ENCODE assay signal across 8 cellular contexts in the genomic region with DNA sequence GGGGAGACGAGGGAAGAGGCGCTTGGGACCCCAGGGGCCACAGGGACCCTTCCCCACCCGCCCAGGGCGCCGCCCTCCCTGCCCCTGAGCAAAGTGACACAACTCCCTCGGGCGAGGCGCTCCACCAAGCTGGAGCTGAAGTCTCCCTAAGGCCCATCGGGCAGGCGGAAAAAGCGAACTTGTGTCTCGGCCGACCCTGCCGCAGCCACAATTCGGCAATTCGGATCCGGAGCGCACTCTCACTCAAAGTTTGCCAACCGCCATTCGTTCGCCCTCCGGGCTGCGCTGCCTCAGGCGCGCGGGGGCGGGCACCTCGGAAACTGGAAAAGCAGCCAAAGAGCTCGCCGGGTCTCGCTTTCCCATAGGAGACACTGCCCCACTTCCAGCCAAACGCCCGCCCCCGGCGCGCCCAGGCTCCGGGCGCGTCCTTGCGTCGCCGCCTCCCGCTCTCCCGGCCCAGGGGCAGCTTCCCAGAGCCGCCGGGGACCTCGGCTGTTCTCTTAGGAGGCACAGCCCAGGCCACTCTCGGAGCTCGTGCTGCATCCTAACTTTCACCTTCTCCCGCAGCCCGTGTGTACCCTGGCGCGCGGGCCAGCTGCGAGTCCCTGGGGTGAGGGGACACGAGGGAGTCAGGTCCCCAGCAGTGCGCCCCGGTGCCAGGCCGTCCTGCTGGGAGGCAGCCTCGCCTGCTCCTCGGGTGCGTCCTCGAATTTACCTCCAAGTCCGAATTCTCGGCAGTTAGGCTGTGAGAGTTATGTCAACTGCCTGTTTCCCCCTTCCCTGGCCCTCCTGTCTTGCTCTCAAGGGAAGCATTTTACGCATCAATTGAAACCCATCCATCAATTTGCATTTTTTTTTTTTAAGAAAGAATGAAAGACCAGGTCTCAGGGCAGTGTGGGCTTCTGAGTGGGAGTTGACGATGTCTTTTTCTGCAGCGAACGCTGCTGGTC. TPM values are rescaled to one million over a fixed set of nuclear protein-coding genes. Genes with fewer than 3 reads are reported as not detected.
DNase-seq lines count a peak whose midpoint lies in the region; ATAC-seq and TF ChIP-seq lines count a peak whose summit lies in the region.

No MANE protein-coding gene starts in this region.

- DNase-seq in Calu3: peak; percentile 83
- peak; percentile 55 for DNase-seq in HFFc6
- DNase-seq in PC-3: peak; percentile 81
- DNase-seq in sciatic nerve (ENCODE audit: low spot score): peak; percentile 85
- no peak for DNase-seq in dedifferentiated amniotic fluid mesenchymal stem cell (ENCODE audit: extremely low spot score)

- H3F3A ChIP-seq in PC-3 (ENCODE audit: low read length, unreplicated experiment): no peaks in the 10 kb centered on the region

- H3K4me1 Mint-ChIP-seq in Calu3 (ENCODE audit: low read depth, unreplicated experiment) (peaks cover 29% of the 10 kb centered on the region), HFFc6 (ENCODE audit: low read depth) (peaks cover 25% of the 10 kb centered on the region), brain (peaks cover 41% of the 10 kb centered on the region)

- H4K20me1 ChIP-seq in PC-3 (ENCODE audit: low read length): 0 out of 2 replicates have a peak, but pooled peaks cover 7% of the 10 kb centered on the region

- POLR2A ChIA-PET in PC-3 (lab: Charles Lee; ENCODE audit: unreplicated experiment): no interaction called here

- H3K4me3 Mint-ChIP-seq in Calu3 (ENCODE audit: low read depth, unreplicated experiment): peak overlapping the region; percentile 80
- peak overlapping the region; percentile 87 for H3K4me3 Mint-ChIP-seq in HFFc6
- H3K4me3 Mint-ChIP-seq in brain: peak overlapping the region; percentile 87 to 93 (median 89)

- H3K79me2 ChIP-seq in PC-3 (ENCODE audit: low read length): peaks cover 44% of the 10 kb centered on the region

- H3K27me3 Mint-ChIP-seq in Calu3 (ENCODE audit: unreplicated experiment): no peaks in the 10 kb centered on the region
- peaks cover 11% of the 10 kb centered on the region for H3K27me3 Mint-ChIP-seq in HFFc6 (ENCODE audit: insufficient read depth)
- peaks cover 63% of the 10 kb centered on the region for H3K27me3 Mint-ChIP-seq in brain

- peak overlapping the region; percentile 89 for H2AFZ ChIP-seq in PC-3 (ENCODE audit: low read length)

- no peaks in the 10 kb centered on the region for H3K9me3 Mint-ChIP-seq in Calu3 (ENCODE audit: low read depth, unreplicated experiment)
- no peaks in the 10 kb centered on the region for H3K9me3 Mint-ChIP-seq in HFFc6
- no peaks in the 10 kb centered on the region for H3K9me3 Mint-ChIP-seq in brain

- TSS peak; percentile 66 for BruUV-seq in Calu3 (replicated peaks; lab: Mats Ljungman, UMichigan)
- TSS peak; percentile 85 for BruUV-seq in PC-3 (replicated peaks; lab: Mats Ljungman, UMichigan)

- H3K4me1 ChIP-seq in PC-3 (ENCODE audit: insufficient read depth, low read length): peaks cover 34% of the 10 kb centered on the region

- no peaks in the 10 kb centered on the region for H3K9me2 ChIP-seq in PC-3 (replicated peaks; ENCODE audit: low read length)

- H3K27ac Mint-ChIP-seq in Calu3 (ENCODE audit: unreplicated experiment): peak overlapping the region; percentile 67
- peak overlapping the region; percentile 68 for H3K27ac Mint-ChIP-seq in HFFc6
- peak overlapping the region; percentile 44 to 87 (median 69) for H3K27ac Mint-ChIP-seq in brain

- H3K4me3 ChIP-seq in PC-3 (ENCODE audit: low read length): peak overlapping the region; percentile 85
- peak overlapping the region; percentile 55 for H3K4me3 ChIP-seq in iPS-18c (ENCODE audit: insufficient read depth, low read depth, low read length)

- ATAC-seq in PC-3: peak; percentile 72
- peak; percentile 71 for ATAC-seq in sciatic nerve
- ATAC-seq in HG02588 (IDR thresholded peaks at IDR 0.05; ENCODE audit: unreplicated experiment): no peak

- peak overlapping the region; percentile 81 for H3K4me2 ChIP-seq in PC-3 (ENCODE audit: low read length)

- H3K27ac ChIP-seq in PC-3 (ENCODE audit: low read length): peak overlapping the region; percentile 12

- peaks cover 65% of the 10 kb centered on the region for H3K36me3 Mint-ChIP-seq in Calu3 (ENCODE audit: insufficient read depth, unreplicated experiment)
- peaks cover 9% of the 10 kb centered on the region; the same call in 1 of the 2 replicates for H3K36me3 Mint-ChIP-seq in HFFc6 (ENCODE audit: low read depth)
- H3K36me3 Mint-ChIP-seq in brain: peaks cover 4% of the 10 kb centered on the region

- CTCF ChIA-PET in Calu3 (lab: Charles Lee): interaction anchor here (0.7 to 3.1 kb wide), 8 partner anchors 9 to 144 kb away, joined by 3 to 21 read pairs (median 6); no protein-coding TSS in a partner anchor
- CTCF ChIA-PET in PC-3 (lab: Charles Lee): interaction anchor here (0.5 to 1.2 kb wide), 2 partner anchors 71 to 238 kb away, joined by 3 to 4 read pairs; no protein-coding TSS in a partner anchor

- H3K9me3 ChIP-seq in PC-3 (ENCODE audit: low read length) (no peaks in the 10 kb centered on the region), iPS-18c (ENCODE audit: control insufficient read depth, insufficient read depth, low read length) (no peaks in the 10 kb centered on the region)

- no peak for TF ChIP-seq CTCF in Calu3 (IDR thresholded peaks at IDR 0.05; ENCODE audit: unreplicated experiment)
- TF ChIP-seq CTCF in HFFc6 (IDR thresholded peaks at IDR 0.05): no peak
- no peak for TF ChIP-seq CTCF in PC-3 (conservative IDR thresholded peaks at IDR 0.05; ENCODE audit: low read depth, low read length)
- TF ChIP-seq CTCF in brain (conservative IDR thresholded peaks at IDR 0.05): no peak

- intact Hi-C loops in Calu3 (cut with micrococcal nuclease; ENCODE audit: unreplicated experiment): loop anchor here (2.0 to 5.0 kb wide), 4 partner anchors 37 to 142 kb away; no protein-coding TSS in a partner anchor
- intact Hi-C loops in PC-3 (cut with micrococcal nuclease): loop anchor here (2.0 to 5.0 kb wide), 6 partner anchors 25 to 459 kb away; a partner anchor contains a TSS
- intact Hi-C loops in sciatic nerve (cut with DNase I): no loop called here

- H3K9ac ChIP-seq in PC-3 (ENCODE audit: low read length): peak overlapping the region; percentile 49

- no peaks in the 10 kb centered on the region for H3K27me3 ChIP-seq in PC-3 (ENCODE audit: low read length)

- H3K36me3 ChIP-seq in PC-3 (ENCODE audit: low read depth, low read length): no peaks in the 10 kb centered on the region

RNA-seq across cellular contexts. Expression of a gene that starts 1.4 kb away (rescaled TPM):
- total RNA-seq in Calu3 (2022): 54.1 and 63.2 TPM in 2 replicates
- total RNA-seq in HFFc6 (2021; fragmentation: NEBNext Ultra II Directional; extraction: Animal tissue kit (Norgen Biotek cat#: 25700)): 10 to 100 TPM; 14.7 to 18.5 (median 17.7) TPM
- total RNA-seq in PC-3 (2014; rRNA removed): 15.8 and 24.0 TPM in 2 replicates
- polyA plus RNA-seq in brain (ENCODE audit: insufficient read depth, low read depth, low replicate concordance): 27.6 TPM
- 34.1 TPM for total RNA-seq in sciatic nerve
